In genomic region chr5:180439911-180440769, GRCh38 we compare ENCODE assay signal across 23 cellular contexts. TPM values are rescaled to one million over a fixed set of nuclear protein-coding genes. Genes with fewer than 3 reads are reported as not detected.
A peak's percentile ranks its signal among the peaks of the same experiment; 100 is the strongest.
DNase-seq lines count a peak whose midpoint lies in the region; ATAC-seq and TF ChIP-seq lines count a peak whose summit lies in the region.
"Had no signal": no experiment of that assay in that cellular context is flagged by ENCODE, and none has a peak within 500 bp of the region (broad histone marks: within the 10 kb centered on the region; RNA-seq: fewer than 3 reads in every experiment).

No MANE protein-coding gene starts in this region.

- no peak overlapping the region for H3K27ac ChIP-seq in body of pancreas
- H3K27ac ChIP-seq in left lung: no peak overlapping the region
- H3K27ac ChIP-seq: spleen, vagina had no signal

- H3K27me3 ChIP-seq in body of pancreas: no peaks in the 10 kb centered on the region
- peaks cover 0 to 12% of the 10 kb centered on the region in 2 donors for H3K27me3 ChIP-seq in left lung
- H3K27me3 ChIP-seq: vagina had no signal

- WGBS in body of pancreas, 2 donors: 26 to 39% methylated on average over 17 of the region's 17 CpGs

- in situ Hi-C loops in KBM-7 (cut with MboI; ENCODE audit: low pct_unique_long_range_greater_than_20kb, low sequenced_read_pairs): no loop called here

- H3K4me1 ChIP-seq in body of pancreas (no peaks in the 10 kb centered on the region), left lung (no peaks in the 10 kb centered on the region)
- H3K4me1 ChIP-seq: vagina had no signal

- H3K36me3 ChIP-seq in body of pancreas (replicated peaks in 1 of 2; ENCODE audit: insufficient read depth in 1 of 2, low read depth in 2 of 2) (no peaks in the 10 kb centered on the region), left lung (no peaks in the 10 kb centered on the region)
- H3K36me3 ChIP-seq: spleen, vagina had no signal

- ATAC-seq in body of pancreas (no peak), GM19328 (IDR thresholded peaks at IDR 0.05; ENCODE audit: unreplicated experiment) (no peak), left lung (no peak)
- ATAC-seq: left colon; naive thymus-derived CD4-positive, alpha-beta T cell; stimulated activated memory B cell treated with anti-CD40 and anti-IgM and Interleukin-4, amounts not matched to agents 10 μg/mL and 1 μg/mL and 100 μg/mL, for 72 hours had no signal

- intact Hi-C loops in body of pancreas (cut with DNase I) (no loop called here), left lung (cut with DNase I) (no loop called here)

- TF ChIP-seq CTCF in body of pancreas (IDR thresholded peaks at IDR 0.05) (no peak), left lung (IDR thresholded peaks at IDR 0.05) (no peak)

- H3K9me3 ChIP-seq in body of pancreas (peaks cover 0 to 5% (median 0%) of the 10 kb centered on the region in 3 donors), left lung (peaks cover 0 to 8% of the 10 kb centered on the region in 2 donors)
- H3K9me3 ChIP-seq: vagina had no signal

- no peak for TF ChIP-seq POLR2A in body of pancreas (IDR thresholded peaks at IDR 0.05)

- DNase-seq in CD1c-positive myeloid dendritic cell (ENCODE audit: extremely low spot score) (peak; percentile 3), KBM-7 (peak; percentile 7), body of pancreas (peak in 3 of 4 donors; percentile 16 to 41 (median 27)), mesenteric fat pad (ENCODE audit: low spot score) (peak; percentile 65), cerebellar cortex (ENCODE audit: low spot score) (no peak), NCI-H82 treated with DMSO at 0.1 percent for 48 hours (lab: John Stamatoyannopoulos, UW; ENCODE audit: unreplicated experiment) (no peak), left lung (no peak)
- DNase-seq: activated CD4-positive, alpha-beta T cell treated with anti-CD3 and anti-CD28 coated beads, Interleukin-2, amount 50 U/mL, for 1 hour; activated naive CD8-positive, alpha-beta T cell treated with anti-CD3 and anti-CD28 coated beads for 36 hours; C1 segment of cervical spinal cord; cerebellar nuclear complex; glutamatergic neuron; HFFc6; naive thymus-derived CD4-positive, alpha-beta T cell; NCI-H1092; NCI-H187; NCI-H526 treated with DMSO at 0.1 percent for 48 hours; spleen; stimulated activated CD4-positive, alpha-beta T cell treated with anti-CD3 and anti-CD28 coated beads, Interleukin-4, amount 100 ng/mL, for 1 hour had no signal

- H3K4me3 ChIP-seq in body of pancreas (no peak overlapping the region), left lung (no peak overlapping the region)
- H3K4me3 ChIP-seq: spleen, vagina had no signal

RNA-seq across cellular contexts. Expression of gene CNOT6, which starts 54.0 kb away (rescaled TPM):
- total RNA-seq in body of pancreas (1 to 10 TPM; 4.0 to 7.5 TPM), mesenteric fat pad (14.8 TPM), left lung (10 to 100 TPM; 29.1 to 30.7 TPM)

Comparison
In these comparisons a context has a peak if more than half of its experiments do, and no peak if none do; other contexts are left out.
1. DNase-seq: peak in CD1c-positive myeloid dendritic cell (single experiment), KBM-7 (single experiment), body of pancreas (3 of 4) and mesenteric fat pad (single experiment); none in cerebellar cortex (single experiment), NCI-H82 treated with DMSO at 0.1 percent for 48 hours (single experiment) and left lung (0 of 2).